15 cellular contexts compared by ENCODE assay signal in genomic region chr3:55854395-55854994, GRCh38.
DNase-seq lines count a peak whose midpoint lies in the region; ATAC-seq and TF ChIP-seq lines count a peak whose summit lies in the region.
"Had no signal": no experiment of that assay in that cellular context is flagged by ENCODE, and none has a peak within 500 bp of the region (broad histone marks: within the 10 kb centered on the region; RNA-seq: fewer than 3 reads in every experiment).

No MANE protein-coding gene starts in this region.

- H4K20me1 ChIP-seq in SK-N-SH (ENCODE audit: insufficient read depth) = no peaks in the 10 kb centered on the region
- H4K20me1 ChIP-seq in hepatocyte (ENCODE audit: insufficient read depth, poor library complexity, severe bottlenecking) = no peaks in the 10 kb centered on the region

- TF ChIP-seq CTCF in SK-N-SH (IDR thresholded peaks at IDR 0.05) (no peak), hepatocyte (IDR thresholded peaks at IDR 0.05; ENCODE audit: poor library complexity) (no peak), nephron progenitor cell (IDR thresholded peaks at IDR 0.05) (no peak), body of pancreas (IDR thresholded peaks at IDR 0.05) (no peak)

- TF ChIP-seq POLR2A in body of pancreas (IDR thresholded peaks at IDR 0.05) = no peak

- H3K27me3 Mint-ChIP-seq in nephron progenitor cell (ENCODE audit: low read depth, poor library complexity) = peaks cover 2% of the 10 kb centered on the region

- peaks cover 4% of the 10 kb centered on the region for H3K9me3 Mint-ChIP-seq in nephron progenitor cell

- H3K4me3 ChIP-seq in SK-N-SH (ENCODE audit: low read depth in 2 of 2, low read length in 1 of 2) = no peak overlapping the region
- H3K4me3 ChIP-seq in hepatocyte = no peak overlapping the region
- no peak overlapping the region for H3K4me3 ChIP-seq in body of pancreas

- H3F3A ChIP-seq in SK-N-SH (replicated peaks; ENCODE audit: insufficient read depth) = no peaks in the 10 kb centered on the region

- 59% methylated on average over 7 of the region's 7 CpGs for WGBS in SK-N-SH (ENCODE audit: low lambda C conversion rate)
- WGBS in hepatocyte (ENCODE audit: low lambda C conversion rate, missing lambda C conversion rate) = 59% methylated on average over 7 of the region's 7 CpGs
- WGBS in body of pancreas, 2 donors = 69 to 85% methylated on average over 7 of the region's 7 CpGs

- H3K27me3 ChIP-seq in SK-N-SH (ENCODE audit: insufficient read depth) (no peaks in the 10 kb centered on the region), hepatocyte (no peaks in the 10 kb centered on the region), body of pancreas (no peaks in the 10 kb centered on the region)

- peaks cover 0 to 16% of the 10 kb centered on the region in 2 experiments; a peak in 1 of 4 replicates for H3K4me1 ChIP-seq in SK-N-SH (ENCODE audit: control insufficient read depth in 1 of 2, insufficient read depth in 2 of 2, low read depth in 1 of 2, low read length in 1 of 2)
- H3K4me1 ChIP-seq in hepatocyte (ENCODE audit: insufficient read depth) = peaks cover 11% of the 10 kb centered on the region
- no peaks in the 10 kb centered on the region for H3K4me1 ChIP-seq in body of pancreas

- CTCF ChIA-PET in SK-N-SH (lab: Yijun Ruan, JAX) = no interaction called here

- DNase-seq in ELF-1 (ENCODE audit: low read depth, low spot score) = peak; percentile 65
- peak; percentile 39 for DNase-seq in SK-N-SH
- peak; percentile 21 for DNase-seq in hepatocyte (ENCODE audit: low spot score)
- DNase-seq in nephron progenitor cell = peak; percentile 58
- DNase-seq in T1000 (lab: John Stamatoyannopoulos, UW) = no peak
- no peak for DNase-seq in SKM-1 (lab: John Stamatoyannopoulos, UW; ENCODE audit: unreplicated experiment)
- DNase-seq in body of pancreas = no peak
- no peak for DNase-seq in middle frontal gyrus (ENCODE audit: extremely low spot score, low spot score)
- DNase-seq: C1 segment of cervical spinal cord, HCEC 1CT, MV-4-11, NCI-H1417 treated with DMSO at 0.1 percent for 48 hours, NCI-H2029 treated with DMSO at 0.1 percent for 48 hours, NCI-H2227 treated with DMSO at 0.1 percent for 48 hours, NCI-H524 treated with DMSO at 0.1 percent for 48 hours had no signal

- no peaks in the 10 kb centered on the region for H3K9me2 ChIP-seq in SK-N-SH
- H3K9me2 ChIP-seq in hepatocyte (replicated peaks; ENCODE audit: insufficient read depth) = no peaks in the 10 kb centered on the region

- intact Hi-C loops in body of pancreas (cut with DNase I) = no loop called here

- H3K4me2 ChIP-seq in SK-N-SH (no peak overlapping the region), hepatocyte (peak overlapping the region; percentile 44)

- no peak overlapping the region for H3K9ac ChIP-seq in SK-N-SH

- TF ChIP-seq EP300 in SK-N-SH (IDR thresholded peaks at IDR 0.05; ENCODE audit: borderline replicate concordance in 1 of 2, low read depth in 1 of 2, low read length in 1 of 2) = no peak

- no peaks in the 10 kb centered on the region for H3K9me3 ChIP-seq in SK-N-SH
- no peaks in the 10 kb centered on the region for H3K9me3 ChIP-seq in hepatocyte (ENCODE audit: low read depth)
- H3K9me3 ChIP-seq in body of pancreas = no peaks in the 10 kb centered on the region

- no peak for ATAC-seq in body of pancreas

- H2AFZ ChIP-seq in SK-N-SH (ENCODE audit: low read depth) (no peak overlapping the region), hepatocyte (no peak overlapping the region)

- no peaks in the 10 kb centered on the region for H3K79me2 ChIP-seq in SK-N-SH (ENCODE audit: insufficient read depth)
- H3K79me2 ChIP-seq in hepatocyte = no peaks in the 10 kb centered on the region

- H3K4me1 Mint-ChIP-seq in nephron progenitor cell = peaks cover 54% of the 10 kb centered on the region

- H3K27ac ChIP-seq in SK-N-SH (ENCODE audit: low read depth in 2 of 2, low read length in 1 of 2) (no peak overlapping the region), hepatocyte (peak overlapping the region; percentile 79), body of pancreas (no peak overlapping the region)

- peak overlapping the region; percentile 26 for H3K4me3 Mint-ChIP-seq in nephron progenitor cell

- H3K36me3 ChIP-seq in SK-N-SH (replicated peaks in 1 of 2; ENCODE audit: control insufficient read depth in 1 of 2, insufficient read depth in 2 of 2, low read length in 1 of 2) (no peaks in the 10 kb centered on the region), hepatocyte (replicated peaks; ENCODE audit: insufficient read depth, low read depth) (no peaks in the 10 kb centered on the region), body of pancreas (replicated peaks in 1 of 2; ENCODE audit: insufficient read depth in 1 of 2, low read depth in 2 of 2) (no peaks in the 10 kb centered on the region)

- no peak for TF ChIP-seq RAD21 in SK-N-SH (IDR thresholded peaks at IDR 0.05; ENCODE audit: low read length)

- POLR2A ChIA-PET in SK-N-SH (lab: Yijun Ruan, JAX) = no interaction called here

- H3K36me3 Mint-ChIP-seq in nephron progenitor cell (ENCODE audit: low read depth) = no peaks in the 10 kb centered on the region

- peak overlapping the region; percentile 98 for H3K27ac Mint-ChIP-seq in nephron progenitor cell

TF ChIP-seq in SK-N-SH, 30 proteins besides CTCF, POLR2A, EP300 and RAD21:
- TF ChIP-seq NRF1 (IDR thresholded peaks at IDR 0.05; ENCODE audit: low read depth, low read length) (no peak), RCOR1 (IDR thresholded peaks at IDR 0.05; ENCODE audit: low read length) (peak; percentile 44; the same call in 1 of the 2 replicates), EZH2phosphoT487 (IDR thresholded peaks at IDR 0.05; ENCODE audit: borderline replicate concordance, low read depth) (no peak)

Comparison
In these comparisons a context has a peak if more than half of its experiments do, and no peak if none do; other contexts are left out.
1. DNase-seq: peak in ELF-1 (single experiment), SK-N-SH (single experiment), hepatocyte (single experiment) and nephron progenitor cell (single experiment); none in T1000 (single experiment), SKM-1 (single experiment), body of pancreas (0 of 4) and middle frontal gyrus (single experiment).